ENCODE assay signal across 8 cellular contexts in the genomic region with DNA sequence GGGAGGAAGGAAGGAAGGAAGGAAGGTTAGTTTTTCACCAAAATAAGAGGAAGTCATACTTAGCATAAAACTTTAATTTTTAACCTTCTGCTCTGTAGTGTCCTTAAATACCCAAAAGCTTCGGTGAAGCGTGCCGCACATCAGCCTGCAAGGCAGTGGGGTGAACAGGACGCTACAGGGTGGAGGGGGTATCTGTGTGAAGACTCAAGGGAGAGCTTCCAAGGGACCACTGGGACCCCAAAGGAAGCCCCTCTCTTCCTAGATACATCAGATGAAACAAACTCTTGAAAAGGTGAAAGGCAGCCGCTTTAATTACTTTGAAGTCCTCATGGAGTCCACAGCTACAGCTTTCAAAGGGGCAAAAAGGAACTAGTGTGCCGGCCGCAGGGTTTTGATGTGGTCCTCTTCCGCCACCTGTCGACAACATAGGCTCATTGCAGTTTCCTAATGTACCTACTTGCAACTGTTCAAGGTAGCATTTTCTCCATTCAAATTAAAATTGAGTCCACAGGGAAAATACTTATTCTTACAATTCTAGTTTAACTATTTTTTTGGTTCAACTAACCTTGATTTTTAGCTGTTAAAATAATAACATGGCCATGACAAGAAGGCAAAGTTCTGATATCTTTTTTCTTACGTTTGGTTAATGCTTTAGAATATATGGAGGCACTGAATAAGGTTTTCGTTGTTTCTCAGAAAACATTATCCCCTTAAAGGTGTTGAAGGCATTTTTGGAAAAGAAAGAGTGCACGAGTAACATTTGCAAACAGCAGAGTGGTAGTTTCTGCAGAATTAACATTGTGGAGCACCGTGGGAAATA.
A peak's percentile ranks its signal among the peaks of the same experiment; 100 is the strongest.
DNase-seq lines count a peak whose midpoint lies in the region; ATAC-seq, FAIRE-seq and TF ChIP-seq lines count a peak whose summit lies in the region.

No MANE protein-coding gene starts in this region.

- H3K79me1 ChIP-seq in H1 (ENCODE audit: low read depth, low read length) = no peaks in the 10 kb centered on the region

- WGBS in H1 (ENCODE audit: extremely low coverage in 1 of 2, insufficient coverage in 1 of 2, insufficient read length in 1 of 2, insufficient replicate concordance in 2 of 2, low coverage in 1 of 2, low lambda C conversion rate in 2 of 2, missing lambda C conversion rate in 1 of 2), 2 experiments = 47% methylated on average over 13 of the region's 13 CpGs; no CpG with 5 or more reads in 1 of the 2 experiments

- peak overlapping the region; percentile 75; the same call in 1 of the 2 replicates for H3K18ac ChIP-seq in H1 (ENCODE audit: extremely low read depth, low read length)

- peak overlapping the region; percentile 69 for H4K91ac ChIP-seq in H1 (replicated peaks; ENCODE audit: insufficient read length, low read length)

- peak overlapping the region; percentile 60 for H4K5ac ChIP-seq in H1 (ENCODE audit: insufficient read length, low read depth, low read length)

- peak overlapping the region; percentile 96; the same call in 1 of the 2 replicates for H2AFZ ChIP-seq in H1 (ENCODE audit: low read length)

- H3K36me3 Mint-ChIP-seq in CD4-positive, alpha-beta T cell (ENCODE audit: low read depth) = no peaks in the 10 kb centered on the region
- H3K36me3 Mint-ChIP-seq in activated CD8-positive, alpha-beta T cell treated with anti-CD3 and anti-CD28 coated beads, Interleukin-2, amount 10 ng/mL, durations not matched to agents 7 days and 5 days (ENCODE audit: low read depth) = peaks cover 12% of the 10 kb centered on the region
- H3K36me3 Mint-ChIP-seq in mesothelial cell of epicardium = no peaks in the 10 kb centered on the region

- H3K4me1 Mint-ChIP-seq in CD4-positive, alpha-beta T cell (ENCODE audit: low read depth) = peaks cover 10% of the 10 kb centered on the region
- H3K4me1 Mint-ChIP-seq in activated CD8-positive, alpha-beta T cell treated with anti-CD3 and anti-CD28 coated beads, Interleukin-2, amount 10 ng/mL, durations not matched to agents 7 days and 5 days (ENCODE audit: low read depth) = peaks cover 7% of the 10 kb centered on the region
- no peaks in the 10 kb centered on the region for H3K4me1 Mint-ChIP-seq in mesothelial cell of epicardium

- no peak for TF ChIP-seq EP300 in H1 (IDR thresholded peaks at IDR 0.05; ENCODE audit: borderline replicate concordance in 1 of 2, low read depth in 2 of 2, low read length in 2 of 2)

- peaks cover 2% of the 10 kb centered on the region for H3K9me3 Mint-ChIP-seq in CD4-positive, alpha-beta T cell
- no peaks in the 10 kb centered on the region for H3K9me3 Mint-ChIP-seq in activated CD8-positive, alpha-beta T cell treated with anti-CD3 and anti-CD28 coated beads, Interleukin-2, amount 10 ng/mL, durations not matched to agents 7 days and 5 days (ENCODE audit: insufficient read depth)
- no peaks in the 10 kb centered on the region for H3K9me3 Mint-ChIP-seq in mesothelial cell of epicardium

- no peak overlapping the region for H3K4me2 ChIP-seq in H1 (ENCODE audit: insufficient read depth in 1 of 2, low read depth in 2 of 2, low read length in 2 of 2)

- H2BK5ac ChIP-seq in H1 (ENCODE audit: low read depth, low read length) = no peak overlapping the region

- H3K4me1 ChIP-seq in H1 (replicated peaks in 1 of 4; ENCODE audit: control insufficient read depth in 3 of 4, insufficient read depth in 4 of 4, low read length in 3 of 4) = no peaks in the 10 kb centered on the region; a peak in 1 of 7 replicates

- H3K79me2 ChIP-seq in H1 (ENCODE audit: control insufficient read depth in 1 of 2, insufficient read depth in 2 of 2, low read length in 2 of 2) = no peaks in the 10 kb centered on the region

- H3K14ac ChIP-seq in H1 (ENCODE audit: insufficient read length) = no peak overlapping the region

- H3K23ac ChIP-seq in H1 (ENCODE audit: insufficient read length) = no peak overlapping the region

- no peak overlapping the region for H3K4ac ChIP-seq in H1 (replicated peaks; ENCODE audit: insufficient read length, low read depth, low read length)

- H3K4me3 Mint-ChIP-seq in CD4-positive, alpha-beta T cell = peak overlapping the region; percentile 14
- peak overlapping the region; percentile 53 for H3K4me3 Mint-ChIP-seq in activated CD8-positive, alpha-beta T cell treated with anti-CD3 and anti-CD28 coated beads, Interleukin-2, amount 10 ng/mL, durations not matched to agents 7 days and 5 days
- H3K4me3 Mint-ChIP-seq in mesothelial cell of epicardium = no peak overlapping the region

- H2BK15ac ChIP-seq in H1 (ENCODE audit: low read length) = no peak overlapping the region; the same call in 1 of the 2 replicates

- no peak overlapping the region; a peak in 1 of 7 replicates for H3K9ac ChIP-seq in H1 (replicated peaks in 1 of 4; ENCODE audit: extremely low read depth in 1 of 4, low read depth in 3 of 4, low read length in 3 of 4)

- H3K27ac ChIP-seq in CD4-positive, alpha-beta T cell (ENCODE audit: low read depth, low read length) = no peak overlapping the region
- no peak overlapping the region for H3K27ac ChIP-seq in H1 (ENCODE audit: low read depth, low read length)

- H2BK120ac ChIP-seq in H1 (replicated peaks; ENCODE audit: low read depth, low read length) = no peak overlapping the region

- DNase-seq in CD4-positive, alpha-beta T cell = peak; percentile 71 to 80 (median 74)
- DNase-seq in HS-27A (ENCODE audit: low read depth) = peak; percentile 55
- DNase-seq in NK-92 (lab: John Stamatoyannopoulos, UW; ENCODE audit: unreplicated experiment) = peak; percentile 51
- DNase-seq in activated CD8-positive, alpha-beta T cell treated with anti-CD3 and anti-CD28 coated beads, Interleukin-2, amount 10 ng/mL, durations not matched to agents 7 days and 5 days = peak; percentile 90
- peak; percentile 62 to 84 for DNase-seq in H1 (ENCODE audit: low read depth in 1 of 2, low spot score in 2 of 2)
- peak; percentile 63 to 82 for DNase-seq in mesothelial cell of epicardium (ENCODE audit: low spot score in 2 of 2, unreplicated experiment in 2 of 2)
- peak; percentile 53 for DNase-seq in stimulated activated CD8-positive, alpha-beta memory T cell treated with anti-CD3 and anti-CD28 coated beads, Interleukin-4, amount 100 ng/mL, for 24 hours (ENCODE audit: low read depth)

- POLR2A ChIA-PET in CD4-positive, alpha-beta T cell (lab: Charles Lee) = interaction anchor here (0.8 to 1.9 kb wide), 9 partner anchors 15 to 215 kb away, joined by 3 to 33 read pairs (median 5); a partner anchor contains a TSS
- POLR2A ChIA-PET in activated CD8-positive, alpha-beta T cell treated with anti-CD3 and anti-CD28 coated beads, Interleukin-2, amount 10 ng/mL, durations not matched to agents 7 days and 5 days (lab: Charles Lee) = interaction anchor here (1.0 to 1.5 kb wide), 2 partner anchors 44 to 295 kb away, joined by 4 to 17 read pairs; no protein-coding TSS in a partner anchor
- POLR2A ChIA-PET in H1 (lab: Charles Lee; ENCODE audit: partially characterized antibody) = no interaction called here

- no peak overlapping the region for H4K8ac ChIP-seq in H1 (ENCODE audit: extremely low read depth, insufficient read depth, low read length)

- no peaks in the 10 kb centered on the region for H3K23me2 ChIP-seq in H1 (ENCODE audit: low read depth, low read length)

- intact Hi-C loops in CD4-positive, alpha-beta T cell (cut with DNase I, micrococcal nuclease) = loop anchor here (1.0 to 10.0 kb wide), 11 partner anchors 28 to 490 kb away; no protein-coding TSS in a partner anchor

- H2BK12ac ChIP-seq in H1 (ENCODE audit: low read depth, low read length) = no peak overlapping the region

- peak; percentile 98 for TF ChIP-seq CTCF in CD4-positive, alpha-beta T cell (IDR thresholded peaks at IDR 0.05)
- TF ChIP-seq CTCF in H1 (IDR thresholded peaks at IDR 0.05; ENCODE audit: control extremely low read depth in 1 of 3, insufficient read depth in 1 of 3, low read depth in 1 of 3, low read length in 3 of 3) (peak; percentile 57 to 91 (median 74)), mesothelial cell of epicardium (IDR thresholded peaks at IDR 0.05; ENCODE audit: unreplicated experiment) (peak; percentile 95)

- no peaks in the 10 kb centered on the region for H4K20me1 ChIP-seq in H1 (replicated peaks in 1 of 2; ENCODE audit: control insufficient read depth in 1 of 2, insufficient read depth in 2 of 2, low read length in 2 of 2)

- no peak overlapping the region for H2AK5ac ChIP-seq in H1 (ENCODE audit: low read depth, low read length)

- peak; percentile 99 for ATAC-seq in CD4-positive, alpha-beta T cell (ENCODE audit: poor library complexity)
- peak; percentile 86 for ATAC-seq in GM19455 (IDR thresholded peaks at IDR 0.05; ENCODE audit: unreplicated experiment)
- ATAC-seq in activated CD8-positive, alpha-beta T cell treated with anti-CD3 and anti-CD28 coated beads, Interleukin-2, amount 10 ng/mL, durations not matched to agents 7 days and 5 days = peak; percentile 95

- no peak overlapping the region for H3K56ac ChIP-seq in H1 (replicated peaks; ENCODE audit: insufficient read length, low read depth, low read length)

- H3K9me3 ChIP-seq in CD4-positive, alpha-beta T cell (ENCODE audit: control insufficient read depth, low read length) = no peaks in the 10 kb centered on the region
- H3K9me3 ChIP-seq in H1 (ENCODE audit: insufficient read depth in 2 of 2, low read depth in 1 of 2, low read length in 1 of 2) = no peaks in the 10 kb centered on the region

- H2BK20ac ChIP-seq in H1 (ENCODE audit: low read length) = no peak overlapping the region

- H3K27ac Mint-ChIP-seq in CD4-positive, alpha-beta T cell = peak overlapping the region; percentile 75
- H3K27ac Mint-ChIP-seq in activated CD8-positive, alpha-beta T cell treated with anti-CD3 and anti-CD28 coated beads, Interleukin-2, amount 10 ng/mL, durations not matched to agents 7 days and 5 days = peak overlapping the region; percentile 91
- H3K27ac Mint-ChIP-seq in mesothelial cell of epicardium = no peak overlapping the region

- no peak for TF ChIP-seq POLR2A in H1 (IDR thresholded peaks at IDR 0.05; ENCODE audit: control extremely low read depth in 1 of 2, low read depth in 2 of 2, low read length in 2 of 2)

- CTCF ChIA-PET in CD4-positive, alpha-beta T cell (lab: Charles Lee) = interaction anchor here (0.6 to 2.0 kb wide), 31 partner anchors 10 to 489 kb away, joined by 3 to 75 read pairs (median 4); no protein-coding TSS in a partner anchor
- CTCF ChIA-PET in activated CD8-positive, alpha-beta T cell treated with anti-CD3 and anti-CD28 coated beads, Interleukin-2, amount 10 ng/mL, durations not matched to agents 7 days and 5 days (lab: Charles Lee) = interaction anchor here (0.6 to 2.4 kb wide), 58 partner anchors 9 to 352 kb away, joined by 3 to 159 read pairs (median 4); a partner anchor contains a TSS
- CTCF ChIA-PET in H1 (lab: Charles Lee; ENCODE audit: partially characterized antibody) = interaction anchor here (0.7 to 2.7 kb wide), 33 partner anchors 9 to 593 kb away, joined by 3 to 18 read pairs (median 3); no protein-coding TSS in a partner anchor

- no peaks in the 10 kb centered on the region for H3K36me3 ChIP-seq in H1 (ENCODE audit: control insufficient read depth in 2 of 4, insufficient read depth in 4 of 4, low read length in 3 of 4)

- H3K27me3 ChIP-seq in CD4-positive, alpha-beta T cell (ENCODE audit: control insufficient read depth, insufficient read depth, low read length) = no peaks in the 10 kb centered on the region
- no peaks in the 10 kb centered on the region for H3K27me3 ChIP-seq in H1 (replicated peaks in 1 of 4; ENCODE audit: control insufficient read depth in 3 of 4, extremely low read depth in 1 of 4, insufficient read depth in 3 of 4, low read length in 3 of 4)

- H3K4me3 ChIP-seq in H1 (ENCODE audit: extremely low read depth in 1 of 4, insufficient read depth in 2 of 4, low read depth in 3 of 4, low read length in 4 of 4) = no peak overlapping the region

- no peaks in the 10 kb centered on the region for H3K27me3 Mint-ChIP-seq in CD4-positive, alpha-beta T cell
- peaks cover 3% of the 10 kb centered on the region for H3K27me3 Mint-ChIP-seq in activated CD8-positive, alpha-beta T cell treated with anti-CD3 and anti-CD28 coated beads, Interleukin-2, amount 10 ng/mL, durations not matched to agents 7 days and 5 days (ENCODE audit: low read depth)
- H3K27me3 Mint-ChIP-seq in mesothelial cell of epicardium (ENCODE audit: low read depth) = peaks cover 3% of the 10 kb centered on the region

- peak; percentile 94 for FAIRE-seq in H1 (lab: Jason Lieb, UNC)

- peak; percentile 94 to 95 for TF ChIP-seq RAD21 in H1 (IDR thresholded peaks at IDR 0.05 in 1 of 2, conservative IDR thresholded peaks at IDR 0.05 in 1 of 2; ENCODE audit: low read depth in 2 of 2, low read length in 2 of 2)
